Comparison of ENCODE assay signal across 16 cellular contexts in the genomic region with DNA sequence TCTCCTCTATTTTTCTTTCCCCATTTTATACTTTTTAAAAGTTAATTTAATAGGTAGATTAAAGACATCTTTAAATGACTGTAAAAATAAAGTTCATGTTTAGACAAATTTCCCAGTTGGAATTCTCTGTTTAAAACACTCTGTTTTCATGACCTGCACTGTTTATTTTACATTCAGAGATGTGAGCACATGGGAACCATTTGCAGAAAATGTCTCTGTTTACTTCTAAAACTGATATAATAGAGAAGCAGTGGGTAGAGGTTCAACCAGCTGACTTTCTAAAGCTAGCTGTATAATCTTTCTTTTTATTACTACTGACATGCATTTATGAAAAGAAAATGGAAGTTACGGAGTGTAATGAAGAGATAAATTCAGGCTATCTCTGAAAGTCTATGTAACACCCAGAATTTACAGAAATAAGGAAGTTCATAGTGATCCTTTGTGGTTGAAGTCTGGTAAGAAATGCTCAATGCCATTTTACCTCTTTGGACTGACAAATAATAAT.
DNase-seq lines count a peak whose midpoint lies in the region; ATAC-seq and TF ChIP-seq lines count a peak whose summit lies in the region.
"Had no signal": no experiment of that assay in that cellular context is flagged by ENCODE, and none has a peak within 500 bp of the region (broad histone marks: within the 10 kb centered on the region; RNA-seq: fewer than 3 reads in every experiment).

No MANE protein-coding gene starts in this region.

- peaks cover 4% of the 10 kb centered on the region for H3K36me3 Mint-ChIP-seq in T-helper 17 cell (ENCODE audit: low read depth)
- peaks cover 16% of the 10 kb centered on the region for H3K36me3 Mint-ChIP-seq in activated T-cell treated with anti-CD3 and anti-CD28 coated beads, Interleukin-2, amount 50 U/mL, for 4 hours (ENCODE audit: insufficient read depth)
- H3K36me3 Mint-ChIP-seq: CD14-positive monocyte had no signal

- no peaks in the 10 kb centered on the region for H3K27me3 Mint-ChIP-seq in T-helper 17 cell
- H3K27me3 Mint-ChIP-seq in activated T-cell treated with anti-CD3 and anti-CD28 coated beads, Interleukin-2, amount 50 U/mL, for 4 hours (ENCODE audit: low read depth) = no peaks in the 10 kb centered on the region
- H3K27me3 Mint-ChIP-seq: activated naive CD8-positive, alpha-beta T cell treated with anti-CD3 and anti-CD28 coated beads, Interleukin-2, amount 10 ng/mL, durations not matched to agents 7 days and 5 days; activated T-cell treated with anti-CD3 and anti-CD28 coated beads, Interleukin-2, amount 50 U/mL, for 24 hours; stimulated activated naive B cell treated with anti-CD40 and anti-IgM and Interleukin-4, amounts not matched to agents 10 μg/mL and 1 μg/mL and 100 μg/mL, for 72 hours had no signal

- H3K4me1 Mint-ChIP-seq in T-helper 17 cell = no peaks in the 10 kb centered on the region
- H3K4me1 Mint-ChIP-seq in activated T-cell treated with anti-CD3 and anti-CD28 coated beads, Interleukin-2, amount 50 U/mL, for 4 hours (ENCODE audit: low read depth) = no peaks in the 10 kb centered on the region
- H3K4me1 Mint-ChIP-seq: CD14-positive monocyte; stimulated activated naive B cell treated with anti-CD40 and anti-IgM and Interleukin-4, amounts not matched to agents 10 μg/mL and 1 μg/mL and 100 μg/mL, for 72 hours had no signal

- DNase-seq in NOMO-1 (lab: John Stamatoyannopoulos, UW; ENCODE audit: unreplicated experiment in 2 of 2) (peak; percentile 10 to 51), NOMO-1 treated with dmso at 0.1 percent for 144 hours (lab: John Stamatoyannopoulos, UW; ENCODE audit: unreplicated experiment) (no peak), esophagus squamous epithelium (lab: John Stamatoyannopoulos, UW) (no peak), upper lobe of right lung (no peak), T-helper 17 cell (no peak), SW480 (ENCODE audit: low spot score) (no peak)
- DNase-seq in activated T-cell treated with anti-CD3 and anti-CD28 coated beads, Interleukin-2, amount 50 U/mL, for 4 hours = no peak
- DNase-seq: activated CD4-positive, alpha-beta T cell treated with anti-CD3 and anti-CD28 coated beads, Interleukin-2, amount 50 U/mL, for 48 hours; activated naive CD8-positive, alpha-beta T cell treated with anti-CD3 and anti-CD28 coated beads, Interleukin-2, amount 10 ng/mL, durations not matched to agents 7 days and 5 days; activated T-cell treated with anti-CD3 and anti-CD28 coated beads, Interleukin-2, amount 50 U/mL, for 24 hours; stimulated activated naive B cell treated with anti-CD40 and anti-IgM and Interleukin-4, amounts not matched to agents 10 μg/mL and 1 μg/mL and 100 μg/mL, for 72 hours; WERI-Rb-1 had no signal

- no peaks in the 10 kb centered on the region for H3K27me3 ChIP-seq in esophagus squamous epithelium
- no peaks in the 10 kb centered on the region for H3K27me3 ChIP-seq in upper lobe of right lung
- H3K27me3 ChIP-seq: tibial nerve had no signal

- no peaks in the 10 kb centered on the region for H3K9me3 Mint-ChIP-seq in activated T-cell treated with anti-CD3 and anti-CD28 coated beads, Interleukin-2, amount 50 U/mL, for 4 hours

- TF ChIP-seq POLR2A in esophagus squamous epithelium (IDR thresholded peaks at IDR 0.05) = no peak

- peak; percentile 31 for ATAC-seq in SK-N-SH treated with all-trans-retinoic acid at 6 μM for 48 hours
- ATAC-seq in upper lobe of right lung = no peak
- ATAC-seq in T-helper 17 cell = no peak
- ATAC-seq in activated T-cell treated with anti-CD3 and anti-CD28 coated beads, Interleukin-2, amount 50 U/mL, for 4 hours = no peak
- ATAC-seq: stimulated activated naive B cell treated with anti-CD40 and anti-IgM and Interleukin-4, amounts not matched to agents 10 μg/mL and 1 μg/mL and 100 μg/mL, for 72 hours had no signal

- H3K9me3 ChIP-seq in esophagus squamous epithelium = no peaks in the 10 kb centered on the region
- H3K9me3 ChIP-seq in upper lobe of right lung = no peaks in the 10 kb centered on the region
- H3K9me3 ChIP-seq in T-helper 17 cell (ENCODE audit: control insufficient read depth, low read length, poor library complexity, severe bottlenecking) = no peaks in the 10 kb centered on the region
- H3K9me3 ChIP-seq: tibial nerve had no signal

- peaks cover 0 to 27% (median 0%) of the 10 kb centered on the region in 3 donors for H3K4me1 ChIP-seq in esophagus squamous epithelium
- peaks cover 29% of the 10 kb centered on the region for H3K4me1 ChIP-seq in upper lobe of right lung

- no peak overlapping the region for H3K27ac Mint-ChIP-seq in T-helper 17 cell
- H3K27ac Mint-ChIP-seq: activated naive CD8-positive, alpha-beta T cell treated with anti-CD3 and anti-CD28 coated beads, Interleukin-2, amount 10 ng/mL, durations not matched to agents 7 days and 5 days; activated T-cell treated with anti-CD3 and anti-CD28 coated beads, Interleukin-2, amount 50 U/mL, for 24 hours; stimulated activated naive B cell treated with anti-CD40 and anti-IgM and Interleukin-4, amounts not matched to agents 10 μg/mL and 1 μg/mL and 100 μg/mL, for 72 hours had no signal

- 58 to 76% methylated on average over 1 of the region's 1 CpG for WGBS in esophagus squamous epithelium, 2 donors

- H3K36me3 ChIP-seq in esophagus squamous epithelium (no peaks in the 10 kb centered on the region), upper lobe of right lung (no peaks in the 10 kb centered on the region)
- H3K36me3 ChIP-seq: WERI-Rb-1 had no signal

- no peak overlapping the region for H3K4me3 ChIP-seq in esophagus squamous epithelium
- H3K4me3 ChIP-seq in upper lobe of right lung = no peak overlapping the region
- H3K4me3 ChIP-seq: PC-9, tibial nerve had no signal

- H3K4me3 Mint-ChIP-seq in T-helper 17 cell = no peak overlapping the region
- H3K4me3 Mint-ChIP-seq in activated T-cell treated with anti-CD3 and anti-CD28 coated beads, Interleukin-2, amount 50 U/mL, for 4 hours = no peak overlapping the region
- H3K4me3 Mint-ChIP-seq: activated naive CD8-positive, alpha-beta T cell treated with anti-CD3 and anti-CD28 coated beads, Interleukin-2, amount 10 ng/mL, durations not matched to agents 7 days and 5 days; activated T-cell treated with anti-CD3 and anti-CD28 coated beads, Interleukin-2, amount 50 U/mL, for 24 hours; CD14-positive monocyte; stimulated activated naive B cell treated with anti-CD40 and anti-IgM and Interleukin-4, amounts not matched to agents 10 μg/mL and 1 μg/mL and 100 μg/mL, for 72 hours had no signal

- H3K27ac ChIP-seq in esophagus squamous epithelium = peak overlapping the region in 3 of 4 donors; percentile 2 to 70 (median 8)
- peak overlapping the region; percentile 49 for H3K27ac ChIP-seq in upper lobe of right lung
- H3K27ac ChIP-seq: PC-9, WERI-Rb-1 had no signal

- TF ChIP-seq CTCF in esophagus squamous epithelium (IDR thresholded peaks at IDR 0.05) (no peak), upper lobe of right lung (IDR thresholded peaks at IDR 0.05) (no peak)

- intact Hi-C loops in esophagus squamous epithelium (cut with DNase I) (no loop called here), upper lobe of right lung (cut with DNase I) (no loop called here)

TF ChIP-seq in SK-N-SH treated with all-trans-retinoic acid at 6 μM for 48 hours, 23 proteins besides CTCF, POLR2A, EP300 and RAD21:
- TF ChIP-seq ZNF565 (CRISPR knock-in tag; conservative IDR thresholded peaks at IDR 0.05; ENCODE audit: low read depth) = no peak
- no peak for TF ChIP-seq ZC3H10 (CRISPR knock-in tag; IDR thresholded peaks at IDR 0.05)
- TF ChIP-seq, protein P1, sequence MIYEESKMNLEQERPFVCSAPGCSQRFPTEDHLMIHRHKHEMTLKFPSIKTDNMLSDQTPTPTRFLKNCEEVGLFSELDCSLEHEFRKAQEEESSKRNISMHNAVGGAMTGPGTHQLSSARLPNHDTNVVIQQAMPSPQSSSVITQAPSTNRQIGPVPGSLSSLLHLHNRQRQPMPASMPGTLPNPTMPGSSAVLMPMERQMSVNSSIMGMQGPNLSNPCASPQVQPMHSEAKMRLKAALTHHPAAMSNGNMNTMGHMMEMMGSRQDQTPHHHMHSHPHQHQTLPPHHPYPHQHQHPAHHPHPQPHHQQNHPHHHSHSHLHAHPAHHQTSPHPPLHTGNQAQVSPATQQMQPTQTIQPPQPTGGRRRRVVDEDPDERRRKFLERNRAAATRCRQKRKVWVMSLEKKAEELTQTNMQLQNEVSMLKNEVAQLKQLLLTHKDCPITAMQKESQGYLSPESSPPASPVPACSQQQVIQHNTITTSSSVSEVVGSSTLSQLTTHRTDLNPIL (CRISPR knock-in tag; IDR thresholded peaks at IDR 0.05; ENCODE audit: low read depth) = no peak
- TF ChIP-seq OSR1 (CRISPR knock-in tag; IDR thresholded peaks at IDR 0.05) = no peak
- TF ChIP-seq RARB (CRISPR knock-in tag; IDR thresholded peaks at IDR 0.05) = no peak
- no peak for TF ChIP-seq ZNF8 (CRISPR knock-in tag; IDR thresholded peaks at IDR 0.05)
- TF ChIP-seq CSDC2 (CRISPR knock-in tag; IDR thresholded peaks at IDR 0.05) = no peak
- TF ChIP-seq TCF4 (CRISPR knock-in tag; IDR thresholded peaks at IDR 0.05; ENCODE audit: borderline replicate concordance) = no peak
- no peak for TF ChIP-seq ZNF70 (CRISPR knock-in tag; IDR thresholded peaks at IDR 0.05)
TF ChIP-seq in SK-N-SH treated with all-trans-retinoic acid at 6 μM for 48 hours: peak in this region for 0.

Comparison
In these comparisons a context has a peak if more than half of its experiments do, and no peak if none do; other contexts are left out.
1. DNase-seq: peak in NOMO-1 (2 of 2); none in NOMO-1 treated with dmso at 0.1 percent for 144 hours (single experiment), esophagus squamous epithelium (single experiment), upper lobe of right lung (single experiment), T-helper 17 cell (0 of 3), activated T-cell treated with anti-CD3 and anti-CD28 coated beads, Interleukin-2, amount 50 U/mL, for 4 hours (single experiment) and SW480 (single experiment).